ENCODE assay signal across 9 cellular contexts in genomic region chr12:13135336-13136178, GRCh38. TPM values are rescaled to one million over a fixed set of nuclear protein-coding genes. Genes with fewer than 3 reads are reported as not detected.
DNase-seq lines count a peak whose midpoint lies in the region; ATAC-seq and TF ChIP-seq lines count a peak whose summit lies in the region.
"Had no signal": no experiment of that assay in that cellular context is flagged by ENCODE, and none has a peak within 500 bp of the region (broad histone marks: within the 10 kb centered on the region; RNA-seq: fewer than 3 reads in every experiment).

No MANE protein-coding gene starts in this region.

- ATAC-seq in GM18907 (IDR thresholded peaks at IDR 0.05; ENCODE audit: unreplicated experiment), result no peak

- H3K27ac ChIP-seq in SJSA1, result peak overlapping the region; percentile 18

- BruUV-seq in Calu3 (replicated peaks; lab: Mats Ljungman, UMichigan), result no TSS peak

- H3K9me3 ChIP-seq in SJSA1 (replicated peaks), result no peaks in the 10 kb centered on the region

- in situ Hi-C loops in GM13977 (cut with MboI; ENCODE audit: low pct_unique_long_range_greater_than_20kb, low sequenced_read_pairs, unreplicated experiment), result no loop called here

- peak overlapping the region; percentile 65 for H3K4me3 Mint-ChIP-seq in Calu3 (ENCODE audit: low read depth, unreplicated experiment)

- H3K36me3 ChIP-seq in SJSA1, result no peaks in the 10 kb centered on the region

- H3K4me1 ChIP-seq in SJSA1 (replicated peaks), result peaks cover 29% of the 10 kb centered on the region

- peaks cover 8% of the 10 kb centered on the region for H3K9me3 Mint-ChIP-seq in Calu3 (ENCODE audit: low read depth, unreplicated experiment)

- peak; percentile 91 for DNase-seq in Calu3
- peak; percentile 67 to 89 for DNase-seq in SJSA1 (ENCODE audit: low read depth in 1 of 2, low spot score in 2 of 2)
- DNase-seq in fibroblast of the aortic adventitia (ENCODE audit: low read depth), result peak; percentile 61
- DNase-seq in pons (ENCODE audit: low spot score), result peak; percentile 42
- no peak for DNase-seq in NCI-H446 (lab: John Stamatoyannopoulos, UW)
- no peak for DNase-seq in stimulated activated CD8-positive, alpha-beta memory T cell treated with anti-CD3 and anti-CD28 coated beads, Interleukin-4, amount 100 ng/mL, for 48 hours
- no peak for DNase-seq in GM13977 (ENCODE audit: low spot score)
- DNase-seq: NCI-H1694 treated with DMSO at 0.1 percent for 48 hours had no signal

- H3K27me3 ChIP-seq in SJSA1 (replicated peaks), result no peaks in the 10 kb centered on the region

- peak overlapping the region; percentile 78 for H3K27ac Mint-ChIP-seq in Calu3 (ENCODE audit: unreplicated experiment)

- H3K4me3 ChIP-seq in SJSA1 (no peak overlapping the region), fibroblast of the aortic adventitia (ENCODE audit: low read depth, low read length) (no peak overlapping the region)

- CTCF ChIA-PET in Calu3 (lab: Charles Lee), result interaction anchor here (1.1 to 1.5 kb wide), 6 partner anchors 11 to 76 kb away, joined by 3 to 6 read pairs (median 6); partner anchors contain the start of gene EMP1

- no peaks in the 10 kb centered on the region for H3K27me3 Mint-ChIP-seq in Calu3 (ENCODE audit: unreplicated experiment)

- peaks cover 8% of the 10 kb centered on the region for H3K36me3 Mint-ChIP-seq in Calu3 (ENCODE audit: insufficient read depth, unreplicated experiment)

- intact Hi-C loops in Calu3 (cut with micrococcal nuclease; ENCODE audit: unreplicated experiment), result loop anchor here (1.0 to 2.0 kb wide), 2 partner anchors 37 to 61 kb away; partner anchors contain the start of gene EMP1

- TF ChIP-seq CTCF in Calu3 (IDR thresholded peaks at IDR 0.05; ENCODE audit: unreplicated experiment) (peak; percentile 49), fibroblast of the aortic adventitia (IDR thresholded peaks at IDR 0.05; ENCODE audit: insufficient read depth, low read length) (peak; percentile 35), GM13977 (IDR thresholded peaks at IDR 0.05; ENCODE audit: extremely low read depth, insufficient read depth, missing control alignments) (no peak)

- peaks cover 67% of the 10 kb centered on the region for H3K4me1 Mint-ChIP-seq in Calu3 (ENCODE audit: low read depth, unreplicated experiment)

RNA-seq across cellular contexts. Expression of gene GSG1, which starts 32.1 kb away (rescaled TPM):
- total RNA-seq in Calu3 (2022) (0.47 TPM in 1 of 2 replicates, not detected in the other), fibroblast of the aortic adventitia (ENCODE audit: low replicate concordance) (0.45 and 1.6 TPM in 2 replicates)
- 0.32 TPM in 1 of 2 replicates, not detected in the other for total RNA-seq in SJSA1 (2014; rRNA removed; shearing (Covaris generic))

Comparison
In these comparisons a context has a peak if more than half of its experiments do, and no peak if none do; other contexts are left out.
1. DNase-seq: peak in Calu3 (single experiment), SJSA1 (2 of 2), fibroblast of the aortic adventitia (single experiment) and pons (single experiment); none in NCI-H446 (0 of 2), stimulated activated CD8-positive, alpha-beta memory T cell treated with anti-CD3 and anti-CD28 coated beads, Interleukin-4, amount 100 ng/mL, for 48 hours (single experiment) and GM13977 (single experiment).